Comparison of ENCODE assay signal across 17 cellular contexts in genomic region chr9:120441446-120442279, GRCh38.
A peak's percentile ranks its signal among the peaks of the same experiment; 100 is the strongest.
DNase-seq lines count a peak whose midpoint lies in the region; ATAC-seq and TF ChIP-seq lines count a peak whose summit lies in the region.
"Had no signal": no experiment of that assay in that cellular context is flagged by ENCODE, and none has a peak within 500 bp of the region (broad histone marks: within the 10 kb centered on the region; RNA-seq: fewer than 3 reads in every experiment).

No MANE protein-coding gene starts in this region.

- peak; percentile 82 for DNase-seq in EL
- DNase-seq in SK-N-SH = no peak
- DNase-seq in fibroblast of gingiva (ENCODE audit: low read depth) = peak; percentile 40
- peak; percentile 73 for DNase-seq in osteoblast (ENCODE audit: insufficient read length, low spot score, missing footprints)
- DNase-seq in foreskin melanocyte = no peak
- DNase-seq in NCI-H446 treated with DMSO at 0.1 percent for 48 hours (lab: John Stamatoyannopoulos, UW) = no peak
- no peak for DNase-seq in activated naive CD4-positive, alpha-beta T cell treated with anti-CD3 and anti-CD28 coated beads, Interleukin-2, amount 50 U/mL, for 72 hours (ENCODE audit: low spot score in 2 of 2)
- no peak for DNase-seq in NCI-H748 (lab: John Stamatoyannopoulos, UW; ENCODE audit: unreplicated experiment)
- DNase-seq: activated CD4-positive, alpha-beta T cell treated with anti-CD3 and anti-CD28 coated beads, Interleukin-2, amount 10 ng/mL, durations not matched to agents 7 days and 5 days; activated gamma-delta T cell; CD4-positive, alpha-beta memory T cell; colonic mucosa; head of caudate nucleus; left ventricle myocardium superior; NCI-H1436; NCI-H774; nucleus accumbens had no signal

- H3K79me2 ChIP-seq in SK-N-SH (ENCODE audit: insufficient read depth) (no peaks in the 10 kb centered on the region), osteoblast (ENCODE audit: insufficient read depth, low read length) (peaks cover 4% of the 10 kb centered on the region)

- no peaks in the 10 kb centered on the region for H3K9me2 ChIP-seq in SK-N-SH

- peak overlapping the region; percentile 16; the same call in 1 of the 2 replicates for H3K9ac ChIP-seq in SK-N-SH

- POLR2A ChIA-PET in SK-N-SH (lab: Yijun Ruan, JAX) = no interaction called here

- 80% methylated on average over 9 of the region's 9 CpGs for WGBS in SK-N-SH (ENCODE audit: low lambda C conversion rate)

- peaks cover 12% of the 10 kb centered on the region for H3F3A ChIP-seq in SK-N-SH (replicated peaks; ENCODE audit: insufficient read depth)

- H3K4me3 ChIP-seq in SK-N-SH (ENCODE audit: low read depth in 2 of 2, low read length in 1 of 2) (no peak overlapping the region), osteoblast (ENCODE audit: insufficient read depth, low read length) (no peak overlapping the region)
- H3K4me3 ChIP-seq: colonic mucosa had no signal

- no peak for TF ChIP-seq EP300 in SK-N-SH (IDR thresholded peaks at IDR 0.05; ENCODE audit: borderline replicate concordance in 1 of 2, low read depth in 1 of 2, low read length in 1 of 2)

- ATAC-seq in activated naive CD4-positive, alpha-beta T cell treated with anti-CD3 and anti-CD28 coated beads, Interleukin-2, amount 50 U/mL, for 72 hours = no peak
- ATAC-seq: left ventricle myocardium superior had no signal

- no peaks in the 10 kb centered on the region for H3K9me3 ChIP-seq in SK-N-SH
- H3K9me3 ChIP-seq in osteoblast (ENCODE audit: low read depth, low read length) = no peaks in the 10 kb centered on the region
- H3K9me3 ChIP-seq: colonic mucosa had no signal

- H4K20me1 ChIP-seq in SK-N-SH (ENCODE audit: insufficient read depth) (no peaks in the 10 kb centered on the region), osteoblast (ENCODE audit: insufficient read depth, low read length) (no peaks in the 10 kb centered on the region)

- TF ChIP-seq RAD21 in SK-N-SH (IDR thresholded peaks at IDR 0.05; ENCODE audit: low read length) = no peak

- TF ChIP-seq CTCF in SK-N-SH (IDR thresholded peaks at IDR 0.05) = no peak
- no peak for TF ChIP-seq CTCF in osteoblast (IDR thresholded peaks at IDR 0.05; ENCODE audit: extremely low read depth, low read depth, low read length)

- H3K36me3 Mint-ChIP-seq in activated naive CD4-positive, alpha-beta T cell treated with anti-CD3 and anti-CD28 coated beads, Interleukin-2, amount 50 U/mL, for 72 hours = peaks cover 24 to 25% of the 10 kb centered on the region in 2 donors

- no peaks in the 10 kb centered on the region for H3K9me3 Mint-ChIP-seq in activated naive CD4-positive, alpha-beta T cell treated with anti-CD3 and anti-CD28 coated beads, Interleukin-2, amount 50 U/mL, for 72 hours
- H3K9me3 Mint-ChIP-seq: activated CD4-positive, alpha-beta T cell treated with anti-CD3 and anti-CD28 coated beads, Interleukin-2, amount 10 ng/mL, durations not matched to agents 7 days and 5 days had no signal

- H3K27ac ChIP-seq in SK-N-SH (ENCODE audit: low read depth in 2 of 2, low read length in 1 of 2) (peak overlapping the region in 1 of 2 experiments; percentile 55; a peak in 2 of 4 replicates), osteoblast (ENCODE audit: low read depth, low read length) (peak overlapping the region; percentile 97)
- H3K27ac ChIP-seq: colonic mucosa had no signal

- no peak overlapping the region for H3K27ac Mint-ChIP-seq in activated naive CD4-positive, alpha-beta T cell treated with anti-CD3 and anti-CD28 coated beads, Interleukin-2, amount 50 U/mL, for 72 hours
- H3K27ac Mint-ChIP-seq: activated CD4-positive, alpha-beta T cell treated with anti-CD3 and anti-CD28 coated beads, Interleukin-2, amount 10 ng/mL, durations not matched to agents 7 days and 5 days had no signal

- no peak overlapping the region for H2AFZ ChIP-seq in SK-N-SH (ENCODE audit: low read depth)
- no peak overlapping the region for H2AFZ ChIP-seq in osteoblast (ENCODE audit: low read length)

- H3K4me1 ChIP-seq in SK-N-SH (ENCODE audit: control insufficient read depth in 1 of 2, insufficient read depth in 2 of 2, low read depth in 1 of 2, low read length in 1 of 2) (peaks cover 5 to 22% of the 10 kb centered on the region in 2 experiments; a peak in 2 of 4 replicates), osteoblast (ENCODE audit: insufficient read depth, low read length) (peaks cover 58% of the 10 kb centered on the region)
- H3K4me1 ChIP-seq: colonic mucosa had no signal

- peak overlapping the region; percentile 4; the same call in 1 of the 2 replicates for H3K4me2 ChIP-seq in SK-N-SH
- H3K4me2 ChIP-seq in osteoblast (ENCODE audit: insufficient read depth, low read length) = peak overlapping the region; percentile 39

- CTCF ChIA-PET in SK-N-SH (lab: Yijun Ruan, JAX) = interaction anchor here (0.6 to 1.1 kb wide), 2 partner anchors 21 to 581 kb away, joined by 3 read pairs; no protein-coding TSS in a partner anchor

- H3K27me3 ChIP-seq in SK-N-SH (ENCODE audit: insufficient read depth) (no peaks in the 10 kb centered on the region), osteoblast (ENCODE audit: insufficient read depth, low read length) (no peaks in the 10 kb centered on the region)
- H3K27me3 ChIP-seq: colonic mucosa had no signal

- H3K36me3 ChIP-seq in SK-N-SH (replicated peaks in 1 of 2; ENCODE audit: control insufficient read depth in 1 of 2, insufficient read depth in 2 of 2, low read length in 1 of 2) (peaks cover 28 to 63% of the 10 kb centered on the region in 2 experiments), osteoblast (ENCODE audit: insufficient read depth, low read length) (peaks cover 57% of the 10 kb centered on the region)
- H3K36me3 ChIP-seq: colonic mucosa had no signal

TF ChIP-seq in SK-N-SH, 30 proteins besides CTCF, POLR2A, EP300 and RAD21:
- TF ChIP-seq USF1 (IDR thresholded peaks at IDR 0.05; ENCODE audit: borderline replicate concordance, low read depth) (no peak), FOSL2 (IDR thresholded peaks at IDR 0.05; ENCODE audit: borderline replicate concordance, low read depth) (peak; percentile 53; the same call in 1 of the 2 replicates)

Comparison
In these comparisons a context has a peak if more than half of its experiments do, and no peak if none do; other contexts are left out.
1. DNase-seq: peak in EL (single experiment), fibroblast of gingiva (single experiment) and osteoblast (single experiment); none in SK-N-SH (single experiment), foreskin melanocyte (single experiment), NCI-H446 treated with DMSO at 0.1 percent for 48 hours (single experiment), activated naive CD4-positive, alpha-beta T cell treated with anti-CD3 and anti-CD28 coated beads, Interleukin-2, amount 50 U/mL, for 72 hours (0 of 2) and NCI-H748 (single experiment).